In genomic region chr1:202805886-202806511, GRCh38 we compare ENCODE assay signal across 8 cellular contexts. TPM values are rescaled to one million over a fixed set of nuclear protein-coding genes. Genes with fewer than 3 reads are reported as not detected.
DNase-seq lines count a peak whose midpoint lies in the region; ATAC-seq, FAIRE-seq and TF ChIP-seq lines count a peak whose summit lies in the region.

No MANE protein-coding gene starts in this region.

- DNase-seq in NT2/D1 (ENCODE audit: low read depth, low spot score) (no peak), cardiac fibroblast (ENCODE audit: low read depth in 2 of 2) (peak; percentile 28 to 41), small intestine (no peak), GM13976 (ENCODE audit: low spot score) (no peak)

- TF ChIP-seq CTCF in cardiac fibroblast (IDR thresholded peaks at IDR 0.05; ENCODE audit: low read depth, low read length) (no peak), GM13976 (IDR thresholded peaks at IDR 0.05; ENCODE audit: borderline replicate concordance, control extremely low read depth, extremely low read depth, insufficient read depth, missing control alignments) (no peak)

- FAIRE-seq in small intestine (lab: Jason Lieb, UNC), result no peak

- in situ Hi-C loops in GM13976 (cut with MboI; ENCODE audit: low sequenced_read_pairs, unreplicated experiment), result no loop called here

- 35 to 61% (median 53%) methylated on average over 3 of the region's 3 CpGs for WGBS in small intestine, 3 donors

- H3K27ac ChIP-seq in mucosa of rectum (ENCODE audit: low read depth in 2 of 2, low read length in 2 of 2) (peak overlapping the region; percentile 90 to 92), small intestine (ENCODE audit: low read depth in 1 of 2, low read length in 1 of 2) (peak overlapping the region in 1 of 2 donors; percentile 57)

- H3K4me3 ChIP-seq in NT2/D1 (ENCODE audit: insufficient read length, low read depth) (peak overlapping the region; percentile 93), cardiac fibroblast (replicated peaks in 1 of 2; ENCODE audit: low read depth in 2 of 2, low read length in 2 of 2) (peak overlapping the region; percentile 89 to 96), mucosa of rectum (ENCODE audit: low read length in 2 of 2) (peak overlapping the region; percentile 86 to 96), small intestine (ENCODE audit: low read depth in 1 of 2, low read length in 2 of 2) (peak overlapping the region in 1 of 2 donors; percentile 92)

- no peak for ATAC-seq in GM21619 (IDR thresholded peaks at IDR 0.05; ENCODE audit: unreplicated experiment)
- ATAC-seq in GM19395 (IDR thresholded peaks at IDR 0.05; ENCODE audit: unreplicated experiment), result no peak

- peaks cover 30% of the 10 kb centered on the region for H3K27me3 ChIP-seq in NT2/D1 (ENCODE audit: insufficient read depth, insufficient read length)
- no peaks in the 10 kb centered on the region for H3K27me3 ChIP-seq in mucosa of rectum (ENCODE audit: control insufficient read depth in 2 of 2, insufficient read depth in 2 of 2, low read length in 2 of 2)
- no peaks in the 10 kb centered on the region for H3K27me3 ChIP-seq in small intestine (ENCODE audit: control insufficient read depth in 2 of 2, insufficient read depth in 2 of 2, low read length in 2 of 2)

- H3K9me3 ChIP-seq in ES-I3 (ENCODE audit: control insufficient read depth, insufficient read depth, low read length), result no peaks in the 10 kb centered on the region
- no peaks in the 10 kb centered on the region for H3K9me3 ChIP-seq in NT2/D1 (ENCODE audit: insufficient read depth, low read length)
- H3K9me3 ChIP-seq in mucosa of rectum (ENCODE audit: control insufficient read depth in 2 of 2, low read length in 2 of 2), result no peaks in the 10 kb centered on the region
- H3K9me3 ChIP-seq in small intestine (ENCODE audit: control insufficient read depth, low read depth), result no peaks in the 10 kb centered on the region

- no peaks in the 10 kb centered on the region for H3K36me3 ChIP-seq in ES-I3 (ENCODE audit: insufficient read depth, low read length)
- H3K36me3 ChIP-seq in NT2/D1 (ENCODE audit: insufficient read depth, insufficient read length, low read length), result no peaks in the 10 kb centered on the region
- H3K36me3 ChIP-seq in mucosa of rectum (ENCODE audit: control insufficient read depth in 2 of 2, insufficient read depth in 2 of 2, low read length in 2 of 2), result no peaks in the 10 kb centered on the region
- H3K36me3 ChIP-seq in small intestine (ENCODE audit: control insufficient read depth in 2 of 2, insufficient read depth in 2 of 2, low read length in 2 of 2), result no peaks in the 10 kb centered on the region

- H3K9ac ChIP-seq in ES-I3 (ENCODE audit: low read depth, low read length) (peak overlapping the region; percentile 95), NT2/D1 (ENCODE audit: insufficient read length, low read depth) (peak overlapping the region; percentile 98), mucosa of rectum (ENCODE audit: low read depth in 1 of 2, low read length in 2 of 2) (peak overlapping the region; percentile 81 to 93)

- peaks cover 29% of the 10 kb centered on the region for H3K4me1 ChIP-seq in ES-I3 (ENCODE audit: insufficient read depth, low read length)
- H3K4me1 ChIP-seq in NT2/D1 (ENCODE audit: insufficient read depth, insufficient read length), result no peaks in the 10 kb centered on the region
- peaks cover 5 to 19% of the 10 kb centered on the region in 2 donors for H3K4me1 ChIP-seq in mucosa of rectum (ENCODE audit: control insufficient read depth in 2 of 2, insufficient read depth in 2 of 2, low read length in 2 of 2)
- H3K4me1 ChIP-seq in small intestine (ENCODE audit: control insufficient read depth in 2 of 2, insufficient read depth in 1 of 2, low read depth in 1 of 2, low read length in 1 of 2), result no peaks in the 10 kb centered on the region

RNA-seq across cellular contexts. Expression of gene KDM5B, which starts 2.2 kb away (rescaled TPM):
- 1 to 10 TPM; 5.7 to 9.2 (median 9.1) TPM for polyA plus RNA-seq in small intestine

RNA-seq across cellular contexts. Expression of gene PCAT6, which starts 4.8 kb away (rescaled TPM):
- 1 to 10 TPM; 1.2 to 1.6 (median 1.6) TPM for polyA plus RNA-seq in small intestine

Comparison
In these comparisons a context has a peak if more than half of its experiments do, and no peak if none do; other contexts are left out.
1. DNase-seq: peak in cardiac fibroblast (2 of 2); none in NT2/D1 (single experiment), small intestine (single experiment) and GM13976 (single experiment).
2. Peak in every context shown above with its lines, with median percentiles within 50 percentile points of each other: H3K9ac ChIP-seq.